ENCODE assay signal across 27 cellular contexts in the genomic region with DNA sequence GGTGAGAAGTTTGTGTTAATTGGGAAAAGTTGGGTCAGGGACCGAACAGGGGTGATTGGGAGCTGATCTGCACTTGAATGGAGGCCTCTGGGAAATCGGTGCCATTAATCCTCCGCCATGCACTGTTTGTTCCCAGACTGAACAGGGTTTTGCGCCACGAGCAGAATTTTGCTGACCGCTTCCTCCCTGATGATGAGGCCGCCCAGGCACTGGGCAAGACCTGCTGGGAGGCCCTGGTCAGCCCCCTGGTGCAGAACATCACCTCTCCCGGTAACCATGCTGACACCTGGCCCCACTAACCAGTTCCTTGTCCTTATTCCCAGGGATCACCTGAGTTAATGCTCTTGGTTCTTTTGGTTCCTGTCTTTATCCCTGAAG. TPM values are rescaled to one million over a fixed set of nuclear protein-coding genes. Genes with fewer than 3 reads are reported as not detected.
"Had no signal": no experiment of that assay in that cellular context is flagged by ENCODE, and none has a peak within 500 bp of the region (broad histone marks: within the 10 kb centered on the region; RNA-seq: fewer than 3 reads in every experiment).

No MANE protein-coding gene starts in this region.

- H3K9me3 Mint-ChIP-seq: activated T-helper 1 cell treated with anti-CD3 and anti-CD28 coated beads, Interleukin-12 subunit alpha, Interleukin-12 subunit beta, Interleukin-2, Interleukin-4 antibody, amounts not matched to agents 30 ng/mL and 10 ng/mL and 1 ng/mL, durations not matched to agents 14 hours and 24 hours and 36 hours; dendritic cell treated with granulocyte-macrophage colony-stimulating factor and Interleukin-4, amounts not matched to agents 40 ng/mL and 50 ng/mL, for 4 days; naive thymus-derived CD8-positive, alpha-beta T cell; neural crest cell; stimulated activated naive CD8-positive, alpha-beta T cell treated with anti-CD3 and anti-CD28 coated beads, Interleukin-15, Interleukin-2, amounts not matched to agents 100 ng/mL and 50 ng/mL, for 24 hours; T-helper 1 cell treated with Interleukin-12 subunit alpha and Interleukin-12 subunit beta and Interleukin-4 antibody, amounts not matched to agents 30 μg/mL and 1 μg/mL, for 36 hours had no signal

- H3K9me3 ChIP-seq: esophagus muscularis mucosa, heart right ventricle, lower lobe of right lung, thoracic aorta, uterus had no signal

- ATAC-seq: foreskin keratinocyte; lower lobe of right lung; naive thymus-derived CD8-positive, alpha-beta T cell; right cardiac atrium had no signal

- H3K27me3 ChIP-seq: esophagus muscularis mucosa, foreskin keratinocyte, heart right ventricle, uterus had no signal

- H3K4me1 ChIP-seq: esophagus muscularis mucosa, foreskin keratinocyte, heart right ventricle, lower lobe of right lung, uterus had no signal

- H3K4me3 ChIP-seq: esophagus muscularis mucosa, heart right ventricle, lower lobe of right lung, thoracic aorta, uterus had no signal

- H3K4me1 Mint-ChIP-seq: neural crest cell had no signal

- FAIRE-seq: TTC549 had no signal

- H3K36me3 ChIP-seq: uterus had no signal

- H3K27ac ChIP-seq: esophagus muscularis mucosa, foreskin keratinocyte, heart right ventricle, lower lobe of right lung, thoracic aorta, uterus, VCaP had no signal

- H3K4me3 Mint-ChIP-seq: activated T-helper 1 cell treated with anti-CD3 and anti-CD28 coated beads, Interleukin-12 subunit alpha, Interleukin-12 subunit beta, Interleukin-2, Interleukin-4 antibody, amounts not matched to agents 30 ng/mL and 10 ng/mL and 1 ng/mL, durations not matched to agents 14 hours and 24 hours and 36 hours; dendritic cell treated with granulocyte-macrophage colony-stimulating factor and Interleukin-4, amounts not matched to agents 40 ng/mL and 50 ng/mL, for 4 days; naive thymus-derived CD8-positive, alpha-beta T cell; neural crest cell; stimulated activated naive CD8-positive, alpha-beta T cell treated with anti-CD3 and anti-CD28 coated beads, Interleukin-15, Interleukin-2, amounts not matched to agents 100 ng/mL and 50 ng/mL, for 24 hours; T-helper 1 cell treated with Interleukin-12 subunit alpha and Interleukin-12 subunit beta and Interleukin-4 antibody, amounts not matched to agents 30 μg/mL and 1 μg/mL, for 36 hours had no signal

- H3K27ac Mint-ChIP-seq: dendritic cell treated with granulocyte-macrophage colony-stimulating factor and Interleukin-4, amounts not matched to agents 40 ng/mL and 50 ng/mL, for 4 days; stimulated activated naive CD8-positive, alpha-beta T cell treated with anti-CD3 and anti-CD28 coated beads, Interleukin-15, Interleukin-2, amounts not matched to agents 100 ng/mL and 50 ng/mL, for 24 hours; T-helper 1 cell treated with Interleukin-12 subunit alpha and Interleukin-12 subunit beta and Interleukin-4 antibody, amounts not matched to agents 30 μg/mL and 1 μg/mL, for 36 hours had no signal

- H3K27me3 Mint-ChIP-seq: dendritic cell treated with granulocyte-macrophage colony-stimulating factor and Interleukin-4, amounts not matched to agents 40 ng/mL and 50 ng/mL, for 4 days; naive thymus-derived CD8-positive, alpha-beta T cell; stimulated activated naive CD8-positive, alpha-beta T cell treated with anti-CD3 and anti-CD28 coated beads, Interleukin-15, Interleukin-2, amounts not matched to agents 100 ng/mL and 50 ng/mL, for 24 hours had no signal

- DNase-seq: activated CD4-positive, alpha-beta T cell treated with anti-CD3 and anti-CD28 coated beads for 4 hours; activated CD4-positive, alpha-beta T cell treated with anti-CD3 and anti-CD28 coated beads, Interleukin-2, amount 50 U/mL, for 4 hours; activated CD8-positive, alpha-beta memory T cell treated with anti-CD3 and anti-CD28 coated beads for 24 hours; amygdala; central memory CD4-positive, alpha-beta T cell; foreskin keratinocyte; heart right ventricle; lower lobe of right lung; mesenchymal stem cell; naive thymus-derived CD8-positive, alpha-beta T cell; right cardiac atrium; stimulated activated CD4-positive, alpha-beta T cell treated with anti-CD3 and anti-CD28 coated beads, Interleukin-2, amount 100 ng/mL, for 48 hours; SW 1271; T-helper 9 cell; trophoblast cell; uterus had no signal

RNA-seq across cellular contexts. Expression of a gene that starts 39.6 kb away (rescaled TPM):
- total RNA-seq: naive thymus-derived CD8-positive, alpha-beta T cell; omental fat pad; subcutaneous adipose tissue; thoracic aorta had no signal
- polyA plus RNA-seq: naive thymus-derived CD8-positive, alpha-beta T cell had no signal
